Comparison of ENCODE assay signal across 14 cellular contexts in the genomic region with DNA sequence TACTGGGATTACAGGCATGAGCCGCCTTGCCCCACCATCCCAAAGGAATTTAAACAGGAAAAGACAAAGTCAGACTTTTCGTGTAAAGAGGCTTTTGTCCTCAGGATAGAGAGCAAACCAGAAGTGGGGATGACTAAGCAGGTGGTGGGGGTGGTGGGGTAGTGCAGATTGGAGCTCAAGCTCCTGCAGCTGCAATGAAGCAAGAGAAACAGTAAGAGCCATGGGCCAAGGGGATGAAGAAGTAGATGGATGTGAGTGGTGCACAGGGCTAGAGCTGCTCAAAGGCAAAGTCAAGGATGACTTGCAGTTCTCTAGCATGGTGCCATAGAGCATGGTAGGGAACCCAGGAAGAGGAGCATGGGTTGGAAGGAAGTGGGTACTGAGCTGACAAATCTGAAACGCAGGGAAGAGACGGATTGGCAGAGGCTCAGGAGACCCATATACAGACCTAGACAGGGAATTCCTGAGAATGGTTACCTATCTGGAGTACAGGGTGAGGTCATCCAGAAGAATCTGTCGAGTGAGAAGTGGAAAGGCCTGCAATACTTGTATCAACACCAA. TPM values are rescaled to one million over a fixed set of nuclear protein-coding genes. Genes with fewer than 3 reads are reported as not detected.
A peak's percentile ranks its signal among the peaks of the same experiment; 100 is the strongest.
DNase-seq lines count a peak whose midpoint lies in the region; ATAC-seq and TF ChIP-seq lines count a peak whose summit lies in the region.
"Had no signal": no experiment of that assay in that cellular context is flagged by ENCODE, and none has a peak within 500 bp of the region (broad histone marks: within the 10 kb centered on the region; RNA-seq: fewer than 3 reads in every experiment).

No MANE protein-coding gene starts in this region.

- H3K9ac ChIP-seq in endodermal cell (ENCODE audit: extremely low read depth, low read length, poor library complexity, severe bottlenecking) = no peak overlapping the region

- peaks cover 4% of the 10 kb centered on the region for H3K27me3 Mint-ChIP-seq in endodermal cell (ENCODE audit: insufficient read depth)

- 85 to 96% methylated on average over 3 to 5 of the region's 5 CpGs for WGBS in endodermal cell (ENCODE audit: insufficient coverage in 1 of 2, insufficient read length in 1 of 2), 2 experiments

- peak; percentile 79 for DNase-seq in AG08395 (ENCODE audit: low spot score)
- peak; percentile 60 for DNase-seq in H4 (ENCODE audit: low spot score)
- peak; percentile 57 to 75 for DNase-seq in SJSA1 (ENCODE audit: low read depth in 1 of 2, low spot score in 2 of 2)
- DNase-seq in foreskin keratinocyte = peak; percentile 90 to 93
- DNase-seq in activated gamma-delta T cell (lab: John Stamatoyannopoulos, UW) = no peak
- DNase-seq in medulla oblongata (ENCODE audit: extremely low spot score) = no peak
- DNase-seq in endodermal cell = no peak
- DNase-seq: activated T-cell treated with anti-CD3 and anti-CD28 coated beads, Interleukin-2, amount 50 U/mL, for 4 hours; effector CD4-positive, alpha-beta T cell; kidney; NCI-H2029 treated with DMSO at 0.1 percent for 48 hours; posterior cingulate gyrus had no signal

- H3K27ac Mint-ChIP-seq in endodermal cell = no peak overlapping the region

- no peak overlapping the region for H3K27ac ChIP-seq in SJSA1
- no peak overlapping the region for H3K27ac ChIP-seq in foreskin keratinocyte
- no peak overlapping the region for H3K27ac ChIP-seq in endodermal cell (ENCODE audit: low read depth, low read length)
- H3K27ac ChIP-seq: SK-N-MC had no signal

- no peak overlapping the region for H3K4me3 ChIP-seq in SJSA1
- no peak overlapping the region for H3K4me3 ChIP-seq in endodermal cell (ENCODE audit: low read length)
- H3K4me3 ChIP-seq: SK-N-MC had no signal

- no peak for TF ChIP-seq CTCF in foreskin keratinocyte (conservative IDR thresholded peaks at IDR 0.05)
- TF ChIP-seq CTCF in endodermal cell (conservative IDR thresholded peaks at IDR 0.05) = no peak

- no peaks in the 10 kb centered on the region for H3K4me1 Mint-ChIP-seq in endodermal cell

- no peaks in the 10 kb centered on the region for H3K9me3 Mint-ChIP-seq in endodermal cell
- H3K9me3 Mint-ChIP-seq: activated T-cell treated with anti-CD3 and anti-CD28 coated beads, Interleukin-2, amount 50 U/mL, for 4 hours had no signal

- peaks cover 11% of the 10 kb centered on the region for H3K4me1 ChIP-seq in SJSA1 (replicated peaks)
- peaks cover 17% of the 10 kb centered on the region for H3K4me1 ChIP-seq in foreskin keratinocyte
- no peaks in the 10 kb centered on the region for H3K4me1 ChIP-seq in endodermal cell (ENCODE audit: control insufficient read depth, insufficient read depth, low read length)

- no peak overlapping the region for H3K4me3 Mint-ChIP-seq in endodermal cell
- H3K4me3 Mint-ChIP-seq: activated T-cell treated with anti-CD3 and anti-CD28 coated beads, Interleukin-2, amount 50 U/mL, for 4 hours had no signal

- peak; percentile 77 for ATAC-seq in foreskin keratinocyte
- ATAC-seq in activated CD4-positive, CD25-positive, alpha-beta regulatory T cell treated with anti-CD3 and anti-CD28 coated beads, Interleukin-2, amount 50 U/mL, for 24 hours = no peak
- ATAC-seq: activated T-cell treated with anti-CD3 and anti-CD28 coated beads, Interleukin-2, amount 50 U/mL, for 4 hours had no signal

- H3K36me3 ChIP-seq in SJSA1 = no peaks in the 10 kb centered on the region
- H3K36me3 ChIP-seq in endodermal cell (ENCODE audit: control insufficient read depth, insufficient read depth, low read length) = no peaks in the 10 kb centered on the region

- no peaks in the 10 kb centered on the region for H3K9me3 ChIP-seq in SJSA1 (replicated peaks)
- no peaks in the 10 kb centered on the region for H3K9me3 ChIP-seq in endodermal cell (ENCODE audit: control insufficient read depth, low read length)

- H3K36me3 Mint-ChIP-seq in endodermal cell (ENCODE audit: low read depth) = no peaks in the 10 kb centered on the region

- H3K27me3 ChIP-seq in SJSA1 (replicated peaks) (no peaks in the 10 kb centered on the region), foreskin keratinocyte (no peaks in the 10 kb centered on the region), endodermal cell (ENCODE audit: control insufficient read depth, insufficient read depth, low read length, poor library complexity, severe bottlenecking) (no peaks in the 10 kb centered on the region)

RNA-seq across cellular contexts. Expression of a gene that starts 11.4 kb away (rescaled TPM):
- total RNA-seq in H4 (2014; rRNA removed; shearing (Covaris generic)) = 51.1 and 54.5 TPM in 2 replicates
- total RNA-seq in SJSA1 (2014; rRNA removed; shearing (Covaris generic)) = 58.4 and 63.2 TPM in 2 replicates
- total RNA-seq in foreskin keratinocyte = 46.8 and 52.5 TPM in 2 replicates
- polyA plus RNA-seq in foreskin keratinocyte = 29.2 and 33.8 TPM in 2 replicates
- total RNA-seq in endodermal cell = 10 to 100 TPM; 72.6 to 74.7 TPM
- polyA plus RNA-seq in endodermal cell (2013, experiment 1 of 2) = 42.9 TPM
- polyA plus RNA-seq in endodermal cell (2013, experiment 2 of 2) = 40.4 TPM

RNA-seq across cellular contexts. Expression of a gene that starts 36.3 kb away (rescaled TPM):
- 128 and 134 TPM in 2 replicates for total RNA-seq in H4 (2014; rRNA removed; shearing (Covaris generic))
- 107 and 140 TPM in 2 replicates for total RNA-seq in SJSA1 (2014; rRNA removed; shearing (Covaris generic))
- total RNA-seq in foreskin keratinocyte = 87.6 and 105 TPM in 2 replicates
- polyA plus RNA-seq in foreskin keratinocyte = 71.4 and 91.1 TPM in 2 replicates
- total RNA-seq in endodermal cell = 100 to 1,000 TPM in 1 of 2 donors, 10 to 100 TPM in 1; 87.7 to 111 TPM
- polyA plus RNA-seq in endodermal cell (2013, experiment 1 of 2) = 91.4 TPM
- 90.2 TPM for polyA plus RNA-seq in endodermal cell (2013, experiment 2 of 2)

Comparison
In these comparisons a context has a peak if more than half of its experiments do, and no peak if none do; other contexts are left out.
1. DNase-seq: peak in AG08395 (single experiment), H4 (single experiment), SJSA1 (2 of 2) and foreskin keratinocyte (2 of 2); none in activated gamma-delta T cell (single experiment), medulla oblongata (single experiment) and endodermal cell (single experiment).